1 cellular context compared by ENCODE assay signal in the genomic region with DNA sequence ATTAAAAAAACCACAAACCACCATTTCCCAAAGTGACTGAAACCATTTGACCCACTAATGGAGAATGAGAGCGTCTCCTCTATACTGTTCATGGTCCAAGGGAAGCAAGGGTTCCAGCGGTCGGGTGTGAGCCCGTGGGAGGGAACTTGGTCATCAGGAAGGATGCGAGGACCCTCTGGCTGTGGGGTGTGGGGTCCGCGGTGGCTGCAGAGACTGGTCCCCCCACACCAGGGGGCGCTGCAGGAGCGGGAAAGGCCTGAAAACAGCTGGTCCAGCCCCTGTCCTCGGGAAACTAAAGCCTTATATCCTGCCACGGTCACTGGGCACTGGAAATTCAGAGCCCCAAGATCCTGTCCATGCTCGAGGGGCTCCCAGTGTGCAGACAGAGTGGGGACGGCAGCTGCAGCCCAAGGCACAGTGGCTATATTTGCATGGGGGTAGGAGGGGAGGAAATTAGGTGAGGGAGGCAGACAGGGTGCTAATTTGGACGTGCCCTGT.
TF ChIP-seq lines count a peak whose summit lies in the region.

No MANE protein-coding gene starts in this region.

TF ChIP-seq in GM12878, 131 proteins besides CTCF, POLR2A, EP300 and RAD21 (continued from another document):
- TF ChIP-seq, protein P1, sequence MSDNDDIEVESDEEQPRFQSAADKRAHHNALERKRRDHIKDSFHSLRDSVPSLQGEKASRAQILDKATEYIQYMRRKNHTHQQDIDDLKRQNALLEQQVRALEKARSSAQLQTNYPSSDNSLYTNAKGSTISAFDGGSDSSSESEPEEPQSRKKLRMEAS (IDR thresholded peaks at IDR 0.05; ENCODE audit: low read depth, low read length): no peak
- no peak for TF ChIP-seq FOXK2 (IDR thresholded peaks at IDR 0.05)
- TF ChIP-seq STAT3 (IDR thresholded peaks at IDR 0.05; ENCODE audit: low read depth, low read length): no peak
- TF ChIP-seq NFIC (IDR thresholded peaks at IDR 0.05; ENCODE audit: low read depth, low read length): no peak
- TF ChIP-seq DPF2 (IDR thresholded peaks at IDR 0.05): no peak
- TF ChIP-seq IKZF1 (conservative IDR thresholded peaks at IDR 0.05): peak; percentile 63
- TF ChIP-seq, protein P2, sequence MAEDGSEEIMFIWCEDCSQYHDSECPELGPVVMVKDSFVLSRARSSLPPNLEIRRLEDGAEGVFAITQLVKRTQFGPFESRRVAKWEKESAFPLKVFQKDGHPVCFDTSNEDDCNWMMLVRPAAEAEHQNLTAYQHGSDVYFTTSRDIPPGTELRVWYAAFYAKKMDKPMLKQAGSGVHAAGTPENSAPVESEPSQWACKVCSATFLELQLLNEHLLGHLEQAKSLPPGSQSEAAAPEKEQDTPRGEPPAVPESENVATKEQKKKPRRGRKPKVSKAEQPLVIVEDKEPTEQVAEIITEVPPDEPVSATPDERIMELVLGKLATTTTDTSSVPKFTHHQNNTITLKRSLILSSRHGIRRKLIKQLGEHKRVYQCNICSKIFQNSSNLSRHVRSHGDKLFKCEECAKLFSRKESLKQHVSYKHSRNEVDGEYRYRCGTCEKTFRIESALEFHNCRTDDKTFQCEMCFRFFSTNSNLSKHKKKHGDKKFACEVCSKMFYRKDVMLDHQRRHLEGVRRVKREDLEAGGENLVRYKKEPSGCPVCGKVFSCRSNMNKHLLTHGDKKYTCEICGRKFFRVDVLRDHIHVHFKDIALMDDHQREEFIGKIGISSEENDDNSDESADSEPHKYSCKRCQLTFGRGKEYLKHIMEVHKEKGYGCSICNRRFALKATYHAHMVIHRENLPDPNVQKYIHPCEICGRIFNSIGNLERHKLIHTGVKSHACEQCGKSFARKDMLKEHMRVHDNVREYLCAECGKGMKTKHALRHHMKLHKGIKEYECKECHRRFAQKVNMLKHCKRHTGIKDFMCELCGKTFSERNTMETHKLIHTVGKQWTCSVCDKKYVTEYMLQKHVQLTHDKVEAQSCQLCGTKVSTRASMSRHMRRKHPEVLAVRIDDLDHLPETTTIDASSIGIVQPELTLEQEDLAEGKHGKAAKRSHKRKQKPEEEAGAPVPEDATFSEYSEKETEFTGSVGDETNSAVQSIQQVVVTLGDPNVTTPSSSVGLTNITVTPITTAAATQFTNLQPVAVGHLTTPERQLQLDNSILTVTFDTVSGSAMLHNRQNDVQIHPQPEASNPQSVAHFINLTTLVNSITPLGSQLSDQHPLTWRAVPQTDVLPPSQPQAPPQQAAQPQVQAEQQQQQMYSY (CRISPR knock-in tag; IDR thresholded peaks at IDR 0.05): no peak
- no peak for TF ChIP-seq SP1 (IDR thresholded peaks at IDR 0.05; ENCODE audit: low read depth, low read length)
